ENCODE assay signal across 28 cellular contexts in genomic region chr17:69267219-69267618, GRCh38. TPM values are rescaled to one million over a fixed set of nuclear protein-coding genes. Genes with fewer than 3 reads are reported as not detected.
"Had no signal": no experiment of that assay in that cellular context is flagged by ENCODE, and none has a peak within 500 bp of the region (broad histone marks: within the 10 kb centered on the region; RNA-seq: fewer than 3 reads in every experiment).

No MANE protein-coding gene starts in this region.

- H3K4me1 ChIP-seq: colonic mucosa, lower lobe of right lung, prostate gland, right atrium auricular region, spleen, suprapubic skin, thyroid gland, vagina had no signal

- H3K27me3 ChIP-seq: colonic mucosa, gastrocnemius medialis, heart left ventricle, hepatocyte, right atrium auricular region, sigmoid colon, spleen, suprapubic skin, thyroid gland, vagina had no signal

- H3K27ac ChIP-seq: colonic mucosa, epithelial cell of prostate, heart left ventricle, hepatocyte, left ventricle myocardium inferior, lower lobe of right lung, prostate gland, right atrium auricular region, sigmoid colon, spleen, suprapubic skin, thyroid gland, vagina had no signal

- H3K9me3 ChIP-seq: colonic mucosa, gastrocnemius medialis, heart left ventricle, left ventricle myocardium inferior, lower lobe of right lung, prostate gland, right atrium auricular region, sigmoid colon, spleen, suprapubic skin, thyroid gland, vagina had no signal

- ATAC-seq: esophagus mucosa; gastrocnemius medialis; heart left ventricle; left cardiac atrium; lower lobe of right lung; naive thymus-derived CD8-positive, alpha-beta T cell; stimulated activated naive CD8-positive, alpha-beta T cell treated with anti-CD3 and anti-CD28 coated beads, Interleukin-15, amount 100 ng/mL, for 72 hours had no signal

- H3K36me3 ChIP-seq: colonic mucosa, left ventricle myocardium inferior, lower lobe of right lung, prostate gland, right atrium auricular region, sigmoid colon, thyroid gland had no signal

- H3K4me2 ChIP-seq: hepatocyte had no signal

- DNase-seq: colonic mucosa; effector CD8-positive, alpha-beta T cell; endodermal cell; foreskin fibroblast; gastrocnemius medialis; heart left ventricle; kidney; left cardiac atrium; left ventricle myocardium inferior; lower lobe of right lung; naive thymus-derived CD8-positive, alpha-beta T cell; nephron progenitor cell; nucleus accumbens; sigmoid colon; spleen; stimulated activated CD4-positive, alpha-beta T cell treated with anti-CD3 and anti-CD28 coated beads, Interleukin-2, amount 100 ng/mL, for 48 hours; stimulated activated CD8-positive, alpha-beta memory T cell treated with anti-CD3 and anti-CD28 coated beads, Interleukin-4, amount 100 ng/mL, for 48 hours; stimulated activated naive CD4-positive, alpha-beta T cell; stimulated activated naive CD8-positive, alpha-beta T cell treated with anti-CD3 and anti-CD28 coated beads, Interleukin-15, amount 100 ng/mL, for 72 hours; thyroid gland; trophoblast cell had no signal

- H3K4me3 ChIP-seq: colonic mucosa, gastrocnemius medialis, heart left ventricle, hepatocyte, left ventricle myocardium inferior, lower lobe of right lung, prostate gland, right atrium auricular region, sigmoid colon, spleen, suprapubic skin, thyroid gland, vagina had no signal

RNA-seq across cellular contexts. Expression of gene ABCA10, which starts 38.6 kb away (rescaled TPM):
- total RNA-seq: endodermal cell had no signal
- polyA plus RNA-seq: hepatocyte; naive thymus-derived CD8-positive, alpha-beta T cell had no signal
